8 cellular contexts compared by ENCODE assay signal in genomic region chr20:50788045-50788867, GRCh38. TPM values are rescaled to one million over a fixed set of nuclear protein-coding genes. Genes with fewer than 3 reads are reported as not detected.
DNase-seq lines count a peak whose midpoint lies in the region; ATAC-seq and TF ChIP-seq lines count a peak whose summit lies in the region.

No MANE protein-coding gene starts in this region.

- 0 out of 2 replicates have a peak, but pooled peaks have one; percentile 18 for ATAC-seq in IMR-90 (ENCODE audit: low read depth)
- ATAC-seq in HG02981 (IDR thresholded peaks at IDR 0.05; ENCODE audit: unreplicated experiment): no peak
- ATAC-seq in HG03571 (IDR thresholded peaks at IDR 0.05; ENCODE audit: unreplicated experiment): no peak
- ATAC-seq in naive thymus-derived CD4-positive, alpha-beta T cell: no peak

- H3K9me3 Mint-ChIP-seq in mesothelial cell of epicardium: no peaks in the 10 kb centered on the region
- H3K9me3 Mint-ChIP-seq in naive thymus-derived CD4-positive, alpha-beta T cell: no peaks in the 10 kb centered on the region

- intact Hi-C loops in IMR-90 (cut with micrococcal nuclease): loop anchor here (1.0 kb wide), 1 partner anchor 602 kb away; no protein-coding TSS in a partner anchor
- intact Hi-C loops in naive thymus-derived CD4-positive, alpha-beta T cell (cut with micrococcal nuclease): no loop called here

- peak overlapping the region; percentile 86 for H2AFZ ChIP-seq in IMR-90 (replicated peaks; ENCODE audit: low read length, poor library complexity)

- no peaks in the 10 kb centered on the region for H3K27me3 Mint-ChIP-seq in mesothelial cell of epicardium (ENCODE audit: low read depth)
- peaks cover 0 to 4% (median 0%) of the 10 kb centered on the region in 5 donors for H3K27me3 Mint-ChIP-seq in naive thymus-derived CD4-positive, alpha-beta T cell

- no peak overlapping the region for H2BK5ac ChIP-seq in IMR-90 (ENCODE audit: low read depth, low read length, poor library complexity, severe bottlenecking)

- H3K27me3 ChIP-seq in IMR-90 (ENCODE audit: control insufficient read depth, insufficient read depth, low read length): no peaks in the 10 kb centered on the region
- no peaks in the 10 kb centered on the region for H3K27me3 ChIP-seq in naive thymus-derived CD4-positive, alpha-beta T cell (ENCODE audit: control insufficient read depth in 2 of 2, insufficient read depth in 2 of 2, low read length in 2 of 2)

- CTCF ChIA-PET in IMR-90 (lab: Yijun Ruan, JAX): interaction anchor here (0.8 to 1.3 kb wide), 4 partner anchors 11 to 270 kb away, joined by 3 to 8 read pairs (median 3); partner anchors contain the start of gene ADNP
- CTCF ChIA-PET in naive thymus-derived CD4-positive, alpha-beta T cell (lab: Charles Lee): interaction anchor here (1.1 to 9.0 kb wide), 2 partner anchors 139 to 170 kb away, joined by 3 to 147 read pairs; partner anchors contain the start of genes ADNP, DPM1 and MOCS3

- peak overlapping the region; percentile 30 to 71; a peak in 3 of 4 replicates for H4K8ac ChIP-seq in IMR-90 (ENCODE audit: low read depth in 2 of 2, low read length in 2 of 2)

- WGBS in IMR-90 (ENCODE audit: extremely low coverage in 2 of 2, insufficient read length in 1 of 2), 2 experiments: 60% methylated on average over 2 of the region's 17 CpGs; no CpG with 5 or more reads in 1 of the 2 experiments

- peaks cover 36% of the 10 kb centered on the region for H3K4me1 Mint-ChIP-seq in mesothelial cell of epicardium
- H3K4me1 Mint-ChIP-seq in naive thymus-derived CD4-positive, alpha-beta T cell: peaks cover 2 to 18% (median 10%) of the 10 kb centered on the region in 7 donors

- H3K36me3 Mint-ChIP-seq in mesothelial cell of epicardium: no peaks in the 10 kb centered on the region
- no peaks in the 10 kb centered on the region for H3K36me3 Mint-ChIP-seq in naive thymus-derived CD4-positive, alpha-beta T cell

- TF ChIP-seq CTCF in IMR-90 (conservative IDR thresholded peaks at IDR 0.05; ENCODE audit: low read depth, low read length) (peak; percentile 63), mesothelial cell of epicardium (IDR thresholded peaks at IDR 0.05; ENCODE audit: unreplicated experiment) (no peak)

- no peak overlapping the region for H2AK9ac ChIP-seq in IMR-90 (replicated peaks; ENCODE audit: low read depth, low read length, poor library complexity)

- in situ Hi-C loops in IMR-90 (cut with MboI; ENCODE audit: low sequenced_read_pairs): loop anchor here (10.0 kb wide), 1 partner anchor 603 kb away; no protein-coding TSS in a partner anchor

- peak overlapping the region; percentile 58 for H4K91ac ChIP-seq in IMR-90 (ENCODE audit: insufficient read depth, low read depth, low read length)

- H3K79me1 ChIP-seq in IMR-90 (ENCODE audit: low read depth in 1 of 2, low read length in 2 of 2): no peaks in the 10 kb centered on the region; a peak in 1 of 4 replicates

- peak overlapping the region; percentile 2; the same call in 1 of the 2 replicates for H2AK5ac ChIP-seq in IMR-90 (ENCODE audit: low read depth, low read length)

- H3K36me3 ChIP-seq in IMR-90 (ENCODE audit: control insufficient read depth, insufficient read depth, low read length): no peaks in the 10 kb centered on the region
- no peaks in the 10 kb centered on the region for H3K36me3 ChIP-seq in naive thymus-derived CD4-positive, alpha-beta T cell (ENCODE audit: control insufficient read depth in 2 of 3, insufficient read depth in 3 of 3, low read length in 3 of 3)

- peaks cover 15% of the 10 kb centered on the region for H3K4me1 ChIP-seq in IMR-90 (ENCODE audit: control insufficient read depth, insufficient read depth, low read length)
- peaks cover 6 to 13% of the 10 kb centered on the region in 2 donors for H3K4me1 ChIP-seq in naive thymus-derived CD4-positive, alpha-beta T cell (ENCODE audit: control insufficient read depth in 2 of 2, insufficient read depth in 2 of 2, low read length in 2 of 2)

- peak overlapping the region; percentile 51 for H3K14ac ChIP-seq in IMR-90 (replicated peaks; ENCODE audit: low read depth, low read length)

- DNase-seq in Ammon's horn (ENCODE audit: low spot score) (peak; percentile 58), IMR-90 (peak; percentile 68), amniotic epithelial cell (ENCODE audit: low read depth) (peak; percentile 83), mesothelial cell of epicardium (ENCODE audit: low spot score in 2 of 2, unreplicated experiment in 2 of 2) (no peak)
- DNase-seq in naive thymus-derived CD4-positive, alpha-beta T cell: no peak
- no peak for DNase-seq in stimulated activated naive CD4-positive, alpha-beta T cell (lab: John Stamatoyannopoulos, UW)

- no peak overlapping the region for H3K56ac ChIP-seq in IMR-90 (ENCODE audit: extremely low read depth, insufficient read depth, low read length)

- peak overlapping the region; percentile 62 for H3K18ac ChIP-seq in IMR-90 (ENCODE audit: low read depth, low read length)

- dilution Hi-C loops in IMR-90 (cut with HindIII; ENCODE audit: low sequenced_read_pairs, unreplicated experiment): no loop called here

- peak overlapping the region; percentile 47 for H2BK20ac ChIP-seq in IMR-90 (ENCODE audit: low read depth, low read length)

- peak overlapping the region; percentile 96 for H3K27ac Mint-ChIP-seq in mesothelial cell of epicardium
- H3K27ac Mint-ChIP-seq in naive thymus-derived CD4-positive, alpha-beta T cell: no peak overlapping the region

- H3K4ac ChIP-seq in IMR-90 (ENCODE audit: low read depth, low read length): peak overlapping the region; percentile 33; the same call in 1 of the 2 replicates

- BruUV-seq in IMR-90 (replicated peaks; lab: Mats Ljungman, UMichigan): no TSS peak

- H3K4me2 ChIP-seq in IMR-90 (ENCODE audit: low read depth, low read length): peak overlapping the region; percentile 18; the same call in 1 of the 2 replicates

- H3K9ac ChIP-seq in IMR-90 (ENCODE audit: low read depth, low read length): peak overlapping the region; percentile 20; the same call in 1 of the 2 replicates

- no peak for TF ChIP-seq POLR2A in IMR-90 (IDR thresholded peaks at IDR 0.05; ENCODE audit: low read depth, low read length)

- peak overlapping the region; percentile 92 for H4K5ac ChIP-seq in IMR-90 (ENCODE audit: low read depth, low read length)

- TF ChIP-seq RAD21 in IMR-90 (IDR thresholded peaks at IDR 0.05; ENCODE audit: low read length): peak; percentile 62

- peak overlapping the region; percentile 30; the same call in 1 of the 3 replicates for H2BK15ac ChIP-seq in IMR-90 (ENCODE audit: low read depth, low read length)

- peak overlapping the region; percentile 63 for H2BK120ac ChIP-seq in IMR-90 (ENCODE audit: low read depth, low read length)

- H3K9me1 ChIP-seq in IMR-90 (ENCODE audit: insufficient read depth, low read length): peaks cover 4% of the 10 kb centered on the region

- POLR2A ChIA-PET in IMR-90 (lab: Charles Lee; ENCODE audit: unreplicated experiment): interaction anchor here (0.7 to 0.9 kb wide), 2 partner anchors 9 to 14 kb away, joined by 4 to 9 read pairs; no protein-coding TSS in a partner anchor
- POLR2A ChIA-PET in naive thymus-derived CD4-positive, alpha-beta T cell (lab: Charles Lee): interaction anchor here (1.6 kb wide), 1 partner anchor 143 kb away, joined by 3 read pairs; the partner anchor contains the start of gene ADNP

- no peak overlapping the region; the same call in 1 of the 2 replicates for H3K27ac ChIP-seq in IMR-90 (ENCODE audit: insufficient read depth, low read length)
- H3K27ac ChIP-seq in naive thymus-derived CD4-positive, alpha-beta T cell (ENCODE audit: low read depth, low read length): no peak overlapping the region

- H3K9me3 ChIP-seq in IMR-90 (ENCODE audit: control insufficient read depth, insufficient read depth, low read length): no peaks in the 10 kb centered on the region
- no peaks in the 10 kb centered on the region for H3K9me3 ChIP-seq in naive thymus-derived CD4-positive, alpha-beta T cell (ENCODE audit: control insufficient read depth in 2 of 3, low read length in 3 of 3)

- no peak overlapping the region for H3K4me3 Mint-ChIP-seq in mesothelial cell of epicardium
- H3K4me3 Mint-ChIP-seq in naive thymus-derived CD4-positive, alpha-beta T cell: no peak overlapping the region

- no peak overlapping the region for H3K4me3 ChIP-seq in IMR-90 (ENCODE audit: insufficient read depth, low read depth, low read length)
- no peak overlapping the region for H3K4me3 ChIP-seq in naive thymus-derived CD4-positive, alpha-beta T cell (ENCODE audit: low read length)

- peak overlapping the region; percentile 23; the same call in 1 of the 2 replicates for H3K23ac ChIP-seq in IMR-90 (ENCODE audit: low read depth, low read length)

- H4K20me1 ChIP-seq in IMR-90 (ENCODE audit: insufficient read depth, low read length): no peaks in the 10 kb centered on the region

TF ChIP-seq in IMR-90, 13 proteins besides CTCF, POLR2A, EP300 and RAD21:
- TF ChIP-seq RFX5 (IDR thresholded peaks at IDR 0.05; ENCODE audit: low read depth, low read length) (no peak), NFE2L2 (IDR thresholded peaks at IDR 0.05; ENCODE audit: low read depth, low read length) (no peak), SMC3 (IDR thresholded peaks at IDR 0.05; ENCODE audit: low read depth, low read length) (peak; percentile 51)

RNA-seq across cellular contexts. Expression of gene BCAS4, which starts 6.6 kb away (rescaled TPM):
- total RNA-seq in IMR-90 (2012; rRNA removed) (40.0 and 47.5 TPM in 2 replicates), mesothelial cell of epicardium (12.9 to 15.9 TPM (median 15.2 TPM) in 3 replicates)
- 42.7 and 46.9 TPM in 2 replicates for polyA plus RNA-seq in IMR-90 (2012; rRNA removed)
- 29.3 and 63.1 TPM in 2 replicates for polyA plus RNA-seq in IMR-90 (2012; cell fraction: cytosol; rRNA removed)
- polyA plus RNA-seq in IMR-90 (2012; cell fraction: nucleus; rRNA removed; ENCODE audit: low replicate concordance): 24.3 and 25.0 TPM in 2 replicates
- 10 to 100 TPM in 4 of 5 experiments, 1 to 10 TPM in 1; 5.5 to 54.0 (median 45.0) TPM for total RNA-seq in naive thymus-derived CD4-positive, alpha-beta T cell
- polyA plus RNA-seq in naive thymus-derived CD4-positive, alpha-beta T cell: 10 to 100 TPM; 23.3 to 24.1 TPM

RNA-seq across cellular contexts. Expression of gene PARD6B, which starts 56.9 kb away (rescaled TPM):
- total RNA-seq in IMR-90 (2012; rRNA removed) (0.90 and 1.4 TPM in 2 replicates), mesothelial cell of epicardium (52.2 to 59.5 TPM (median 53.0 TPM) in 3 replicates)
- polyA plus RNA-seq in IMR-90 (2012; rRNA removed): 0.14 and 0.17 TPM in 2 replicates
- 0.05 and 0.08 TPM in 2 replicates for polyA plus RNA-seq in IMR-90 (2012; cell fraction: cytosol; rRNA removed)
- polyA plus RNA-seq in IMR-90 (2012; cell fraction: nucleus; rRNA removed; ENCODE audit: low replicate concordance): 0.07 and 0.25 TPM in 2 replicates
- total RNA-seq in naive thymus-derived CD4-positive, alpha-beta T cell: 10 to 100 TPM in 2 of 5 experiments, 1 to 10 TPM in 3; 5.2 to 10.8 (median 7.7) TPM
- 1 to 10 TPM in 1 of 2 donors, under 1 TPM in 1; 0.60 to 1.9 TPM for polyA plus RNA-seq in naive thymus-derived CD4-positive, alpha-beta T cell

Comparison
In these comparisons a context has a peak if more than half of its experiments do, and no peak if none do; other contexts are left out.
1. DNase-seq: peak in Ammon's horn (single experiment), IMR-90 (single experiment) and amniotic epithelial cell (single experiment); none in mesothelial cell of epicardium (0 of 2), naive thymus-derived CD4-positive, alpha-beta T cell (0 of 9) and stimulated activated naive CD4-positive, alpha-beta T cell (0 of 6).